Comparison of ENCODE assay signal across 1 cellular context in the genomic region with DNA sequence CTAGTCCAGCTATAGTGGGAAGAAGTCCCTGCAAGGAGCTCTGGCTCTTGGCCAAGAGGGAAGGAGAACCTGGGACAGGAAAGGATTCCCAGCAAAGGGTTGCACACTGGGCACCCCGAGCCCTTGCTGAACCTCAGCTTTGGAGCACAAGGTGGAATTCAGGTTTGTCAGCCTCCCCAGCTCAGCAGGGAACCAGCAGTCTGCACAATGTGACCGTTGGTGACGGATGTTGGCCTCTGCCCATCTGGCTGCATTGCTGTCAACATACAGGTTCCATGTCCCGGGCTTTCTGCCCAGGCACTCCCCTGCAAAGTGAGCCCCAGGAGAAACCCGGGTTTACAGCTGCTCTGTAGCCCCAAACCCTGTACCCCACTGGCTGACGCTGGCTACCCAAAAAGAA.
TF ChIP-seq lines count a peak whose summit lies in the region.

No MANE protein-coding gene starts in this region.

TF ChIP-seq in HEK293, 187 proteins besides CTCF, POLR2A, EP300 and RAD21 (continued from another document):
- TF ChIP-seq, protein P1, sequence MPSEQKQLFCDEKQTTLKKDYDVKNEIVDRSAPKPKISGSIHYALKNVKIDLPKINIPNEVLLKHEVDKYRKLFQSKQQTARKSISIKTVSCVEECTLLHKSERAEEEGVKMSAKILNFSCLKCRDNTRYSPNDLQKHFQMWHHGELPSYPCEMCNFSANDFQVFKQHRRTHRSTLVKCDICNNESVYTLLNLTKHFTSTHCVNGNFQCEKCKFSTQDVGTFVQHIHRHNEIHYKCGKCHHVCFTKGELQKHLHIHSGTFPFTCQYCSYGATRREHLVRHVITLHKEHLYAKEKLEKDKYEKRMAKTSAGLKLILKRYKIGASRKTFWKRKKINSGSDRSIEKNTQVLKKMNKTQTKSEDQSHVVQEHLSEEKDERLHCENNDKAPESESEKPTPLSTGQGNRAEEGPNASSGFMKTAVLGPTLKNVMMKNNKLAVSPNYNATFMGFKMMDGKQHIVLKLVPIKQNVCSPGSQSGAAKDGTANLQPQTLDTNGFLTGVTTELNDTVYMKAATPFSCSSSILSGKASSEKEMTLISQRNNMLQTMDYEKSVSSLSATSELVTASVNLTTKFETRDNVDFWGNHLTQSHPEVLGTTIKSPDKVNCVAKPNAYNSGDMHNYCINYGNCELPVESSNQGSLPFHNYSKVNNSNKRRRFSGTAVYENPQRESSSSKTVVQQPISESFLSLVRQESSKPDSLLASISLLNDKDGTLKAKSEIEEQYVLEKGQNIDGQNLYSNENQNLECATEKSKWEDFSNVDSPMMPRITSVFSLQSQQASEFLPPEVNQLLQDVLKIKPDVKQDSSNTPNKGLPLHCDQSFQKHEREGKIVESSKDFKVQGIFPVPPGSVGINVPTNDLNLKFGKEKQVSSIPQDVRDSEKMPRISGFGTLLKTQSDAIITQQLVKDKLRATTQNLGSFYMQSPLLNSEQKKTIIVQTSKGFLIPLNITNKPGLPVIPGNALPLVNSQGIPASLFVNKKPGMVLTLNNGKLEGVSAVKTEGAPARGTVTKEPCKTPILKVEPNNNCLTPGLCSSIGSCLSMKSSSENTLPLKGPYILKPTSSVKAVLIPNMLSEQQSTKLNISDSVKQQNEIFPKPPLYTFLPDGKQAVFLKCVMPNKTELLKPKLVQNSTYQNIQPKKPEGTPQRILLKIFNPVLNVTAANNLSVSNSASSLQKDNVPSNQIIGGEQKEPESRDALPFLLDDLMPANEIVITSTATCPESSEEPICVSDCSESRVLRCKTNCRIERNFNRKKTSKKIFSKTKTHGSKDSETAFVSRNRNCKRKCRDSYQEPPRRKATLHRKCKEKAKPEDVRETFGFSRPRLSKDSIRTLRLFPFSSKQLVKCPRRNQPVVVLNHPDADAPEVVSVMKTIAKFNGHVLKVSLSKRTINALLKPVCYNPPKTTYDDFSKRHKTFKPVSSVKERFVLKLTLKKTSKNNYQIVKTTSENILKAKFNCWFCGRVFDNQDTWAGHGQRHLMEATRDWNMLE (tag by site-specific recombination; conservative IDR thresholded peaks at IDR 0.05; ENCODE audit: low read depth): no peak
- TF ChIP-seq ZNF132 (tag by site-specific recombination; IDR thresholded peaks at IDR 0.05; ENCODE audit: borderline replicate concordance) (no peak), ZNF473 (tag by site-specific recombination; IDR thresholded peaks at IDR 0.05) (no peak)
